Comparison of ENCODE assay signal across 1 cellular context in the genomic region with DNA sequence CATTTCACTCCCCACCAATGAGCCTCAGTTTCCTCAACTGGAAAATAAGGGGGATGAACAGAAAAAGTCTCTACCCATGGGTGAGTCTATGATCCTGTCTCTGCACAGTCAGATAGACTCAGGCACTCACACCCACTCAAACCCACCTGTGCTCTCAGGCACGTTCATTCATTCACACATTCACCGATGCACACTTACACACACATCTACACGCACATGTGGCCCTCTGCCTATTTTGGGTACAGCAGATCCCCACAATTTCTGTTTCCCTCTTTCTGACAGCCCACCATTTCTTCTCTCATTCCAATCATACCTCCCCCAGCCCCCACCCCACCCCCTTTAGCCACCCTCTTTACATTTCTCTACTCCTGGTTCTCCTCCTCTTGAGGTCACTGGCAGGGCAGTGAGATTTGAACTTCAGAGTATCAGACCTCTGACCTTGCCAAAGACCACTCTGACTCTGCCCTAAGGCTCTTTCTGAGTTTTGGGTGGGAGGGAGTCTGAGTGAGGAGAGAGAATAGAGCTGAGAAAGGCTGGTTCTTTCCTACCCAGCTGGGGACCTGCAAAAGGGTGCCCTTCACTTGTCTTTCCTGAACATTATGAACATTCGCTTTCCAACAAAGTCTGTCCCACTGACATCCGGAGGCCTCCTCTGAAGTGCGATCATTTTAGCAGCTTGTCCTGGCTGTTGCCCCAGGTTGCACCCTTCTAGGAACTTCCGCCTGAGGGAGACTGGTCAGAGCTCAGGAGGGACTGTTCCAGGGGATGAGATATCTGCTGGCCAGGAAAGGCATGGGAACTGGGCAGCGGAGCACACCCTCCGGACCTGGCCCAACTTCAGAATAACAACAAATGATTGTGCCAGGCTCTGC.
A peak's percentile ranks its signal among the peaks of the same experiment; 100 is the strongest.
TF ChIP-seq lines count a peak whose summit lies in the region.

No MANE protein-coding gene starts in this region.

TF ChIP-seq in IMR-90, 13 proteins besides CTCF, POLR2A, EP300 and RAD21:
- TF ChIP-seq BHLHE40 (IDR thresholded peaks at IDR 0.05; ENCODE audit: low read depth, low read length) (peak; percentile 48; the same call in 1 of the 2 replicates), CEBPB (IDR thresholded peaks at IDR 0.05; ENCODE audit: low read depth, low read length) (no peak)
